Comparison of ENCODE assay signal across 9 cellular contexts in the genomic region with DNA sequence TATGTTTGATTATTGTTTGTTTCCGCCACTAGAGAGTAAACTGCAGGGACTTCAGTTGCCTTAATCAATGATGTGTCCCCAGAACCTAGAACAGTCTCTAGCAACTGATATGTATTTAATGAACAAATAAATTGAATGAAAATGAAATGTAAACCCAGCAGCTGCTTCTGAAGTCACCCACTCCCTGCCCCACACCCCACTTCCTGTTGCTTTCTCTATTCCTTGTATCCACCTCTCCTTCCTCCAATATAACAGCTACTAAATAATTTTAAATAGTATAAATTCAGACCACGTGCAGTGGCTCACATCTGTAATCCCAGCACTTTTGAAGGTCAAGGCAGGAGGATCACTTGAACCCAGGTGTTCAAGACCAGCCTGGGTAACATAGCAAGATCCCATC. TPM values are rescaled to one million over a fixed set of nuclear protein-coding genes. Genes with fewer than 3 reads are reported as not detected.
A peak's percentile ranks its signal among the peaks of the same experiment; 100 is the strongest.
DNase-seq lines count a peak whose midpoint lies in the region; ATAC-seq and TF ChIP-seq lines count a peak whose summit lies in the region.
"Had no signal": no experiment of that assay in that cellular context is flagged by ENCODE, and none has a peak within 500 bp of the region (broad histone marks: within the 10 kb centered on the region; RNA-seq: fewer than 3 reads in every experiment).

No MANE protein-coding gene starts in this region.

- peak overlapping the region; percentile 93 for H3K27ac ChIP-seq in vagina

- no peaks in the 10 kb centered on the region for H3K36me3 ChIP-seq in vagina

- BruUV-seq in MCF 10A (replicated peaks; lab: Mats Ljungman, UMichigan), result no TSS peak

- H3K4me3 Mint-ChIP-seq in stimulated activated naive CD8-positive, alpha-beta T cell treated with anti-CD3 and anti-CD28 coated beads, Interleukin-15, Interleukin-2, amounts not matched to agents 100 ng/mL and 50 ng/mL, for 24 hours, result peak overlapping the region; percentile 72
- H3K4me3 Mint-ChIP-seq in MCF 10A (ENCODE audit: unreplicated experiment), result no peak overlapping the region
- H3K4me3 Mint-ChIP-seq in natural killer cell, result peak overlapping the region; percentile 79

- intact Hi-C loops in MCF 10A (cut with micrococcal nuclease) (loop anchor here (2.0 kb wide), 1 partner anchor 15 kb away; the partner anchor contains the start of gene MYH9), natural killer cell (cut with micrococcal nuclease) (no loop called here), vagina (cut with DNase I) (no loop called here)

- no peak overlapping the region for H3K4me3 ChIP-seq in vagina

- H3K9me3 Mint-ChIP-seq in stimulated activated naive CD8-positive, alpha-beta T cell treated with anti-CD3 and anti-CD28 coated beads, Interleukin-15, Interleukin-2, amounts not matched to agents 100 ng/mL and 50 ng/mL, for 24 hours, result no peaks in the 10 kb centered on the region
- H3K9me3 Mint-ChIP-seq in MCF 10A (ENCODE audit: unreplicated experiment) (no peaks in the 10 kb centered on the region), natural killer cell (no peaks in the 10 kb centered on the region)

- POLR2A ChIA-PET in MCF 10A (lab: Yijun Ruan, JAX), result interaction anchor here (0.7 to 8.8 kb wide), 12 partner anchors 9 to 110 kb away, joined by 3 to 88 read pairs (median 8); partner anchors contain the start of genes MYH9 and TXN2

- H3K27me3 ChIP-seq in vagina, result no peaks in the 10 kb centered on the region

- H3K27ac Mint-ChIP-seq in stimulated activated naive CD8-positive, alpha-beta T cell treated with anti-CD3 and anti-CD28 coated beads, Interleukin-15, Interleukin-2, amounts not matched to agents 100 ng/mL and 50 ng/mL, for 24 hours, result peak overlapping the region; percentile 94
- H3K27ac Mint-ChIP-seq in MCF 10A (ENCODE audit: low read depth, unreplicated experiment) (peak overlapping the region; percentile 75), natural killer cell (peak overlapping the region; percentile 90 to 96)

- no peak for TF ChIP-seq POLR2A in vagina (IDR thresholded peaks at IDR 0.05)

- no peaks in the 10 kb centered on the region for H3K27me3 Mint-ChIP-seq in stimulated activated naive CD8-positive, alpha-beta T cell treated with anti-CD3 and anti-CD28 coated beads, Interleukin-15, Interleukin-2, amounts not matched to agents 100 ng/mL and 50 ng/mL, for 24 hours
- H3K27me3 Mint-ChIP-seq in MCF 10A (ENCODE audit: insufficient read depth, unreplicated experiment), result no peaks in the 10 kb centered on the region
- H3K27me3 Mint-ChIP-seq in natural killer cell (ENCODE audit: low read depth in 2 of 2), result no peaks in the 10 kb centered on the region

- peaks cover 59% of the 10 kb centered on the region for H3K36me3 Mint-ChIP-seq in stimulated activated naive CD8-positive, alpha-beta T cell treated with anti-CD3 and anti-CD28 coated beads, Interleukin-15, Interleukin-2, amounts not matched to agents 100 ng/mL and 50 ng/mL, for 24 hours (ENCODE audit: low read depth)
- H3K36me3 Mint-ChIP-seq in MCF 10A (ENCODE audit: insufficient read depth, unreplicated experiment), result peaks cover 28% of the 10 kb centered on the region
- H3K36me3 Mint-ChIP-seq in natural killer cell, result no peaks in the 10 kb centered on the region

- CTCF ChIA-PET in MCF 10A (lab: Yijun Ruan, JAX), result interaction anchor here (0.7 to 3.2 kb wide), 4 partner anchors 13 to 139 kb away, joined by 3 to 14 read pairs (median 3); no protein-coding TSS in a partner anchor

- DNase-seq in stimulated activated naive CD8-positive, alpha-beta T cell treated with anti-CD3 and anti-CD28 coated beads, Interleukin-15, Interleukin-2, amounts not matched to agents 100 U/mL and 50 U/mL, for 24 hours, result no peak
- DNase-seq in MCF 10A (ENCODE audit: unreplicated experiment) (no peak), natural killer cell (no peak), vagina (ENCODE audit: extremely low spot score in 2 of 2) (no peak), iPS-NIHi7 (ENCODE audit: extremely low spot score) (no peak), NCI-H1436 (lab: John Stamatoyannopoulos, UW) (no peak)
- DNase-seq in effector CD8-positive, alpha-beta T cell (lab: John Stamatoyannopoulos, UW), result no peak
- DNase-seq: DMS153 had no signal

- peaks cover 100% of the 10 kb centered on the region for H3K4me1 Mint-ChIP-seq in stimulated activated naive CD8-positive, alpha-beta T cell treated with anti-CD3 and anti-CD28 coated beads, Interleukin-15, Interleukin-2, amounts not matched to agents 100 ng/mL and 50 ng/mL, for 24 hours (ENCODE audit: low read depth)
- H3K4me1 Mint-ChIP-seq in MCF 10A (ENCODE audit: insufficient read depth, unreplicated experiment) (peaks cover 57% of the 10 kb centered on the region), natural killer cell (peaks cover 82 to 89% of the 10 kb centered on the region in 2 donors)

- H3K9me3 ChIP-seq in vagina, result no peaks in the 10 kb centered on the region

- ATAC-seq in stimulated activated naive CD8-positive, alpha-beta T cell treated with anti-CD3 and anti-CD28 coated beads, Interleukin-15, Interleukin-2, amounts not matched to agents 100 U/mL and 50 U/mL, for 24 hours, result no peak
- no peak for ATAC-seq in natural killer cell

- peaks cover 100% of the 10 kb centered on the region for H3K4me1 ChIP-seq in vagina

- no peak for TF ChIP-seq CTCF in MCF 10A (IDR thresholded peaks at IDR 0.05; ENCODE audit: unreplicated experiment)
- no peak for TF ChIP-seq CTCF in natural killer cell (IDR thresholded peaks at IDR 0.05)
- no peak for TF ChIP-seq CTCF in vagina (IDR thresholded peaks at IDR 0.05)

RNA-seq across cellular contexts. Expression of gene MYH9, which starts 15.8 kb away (rescaled TPM):
- total RNA-seq in MCF 10A (2022) (643 and 653 TPM in 2 replicates), natural killer cell (1,000 to 10,000 TPM in 1 of 3 donors, 100 to 1,000 TPM in 2; 803 to 1,038 (median 808) TPM), vagina (333 TPM)
